In the genomic region with DNA sequence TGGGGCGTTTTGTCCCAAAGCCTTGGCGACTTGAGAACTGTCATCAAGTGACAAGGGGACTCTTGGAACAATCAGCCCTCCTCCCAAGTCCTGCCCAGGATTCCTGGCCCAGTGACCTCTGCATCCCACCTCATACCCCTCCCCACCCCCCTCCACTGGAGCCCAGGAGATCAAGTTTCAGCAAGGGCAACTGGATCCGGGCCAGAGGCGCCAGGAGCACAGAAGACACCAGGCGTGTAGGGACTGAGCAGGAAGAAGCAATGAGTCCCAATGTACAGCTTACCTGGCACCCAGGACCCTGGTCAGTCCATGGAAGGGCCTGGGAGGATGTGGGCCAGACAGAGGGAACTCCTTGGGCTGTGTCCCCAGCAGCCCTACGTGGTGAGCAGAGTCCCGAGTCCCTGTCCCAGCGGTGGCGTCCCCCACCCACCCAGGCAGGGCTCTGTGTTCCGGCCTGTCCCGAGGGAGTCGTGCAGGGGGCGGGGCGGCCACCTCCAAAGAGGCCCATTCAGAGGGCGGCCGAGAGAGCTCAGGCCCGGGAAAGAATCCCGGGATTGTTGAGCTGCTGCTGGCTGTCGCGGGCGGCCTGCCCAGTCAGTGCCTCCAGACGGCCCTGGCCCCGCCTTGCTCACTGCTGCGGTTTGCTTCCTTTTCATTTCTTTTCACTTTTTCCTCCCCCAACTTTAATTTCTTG, we compare ENCODE assay signal across 8 cellular contexts.
A peak's percentile ranks its signal among the peaks of the same experiment; 100 is the strongest.
DNase-seq lines count a peak whose midpoint lies in the region; FAIRE-seq and TF ChIP-seq lines count a peak whose summit lies in the region.

No MANE protein-coding gene starts in this region.

- H3K27ac ChIP-seq in esophagus muscularis mucosa (replicated peaks in 1 of 4): peak overlapping the region; percentile 66 to 75 (median 72)

- H3K9me3 Mint-ChIP-seq in mesothelial cell of epicardium: no peaks in the 10 kb centered on the region
- no peaks in the 10 kb centered on the region for H3K9me3 Mint-ChIP-seq in activated T-cell treated with anti-CD3 and anti-CD28 coated beads, Interleukin-2, amount 50 U/mL, for 24 hours

- H3K4me3 ChIP-seq in esophagus muscularis mucosa: peak overlapping the region; percentile 35 to 45 (median 38)

- H3K36me3 Mint-ChIP-seq in mesothelial cell of epicardium: peaks cover 16% of the 10 kb centered on the region
- H3K36me3 Mint-ChIP-seq in activated T-cell treated with anti-CD3 and anti-CD28 coated beads, Interleukin-2, amount 50 U/mL, for 24 hours (ENCODE audit: low read depth): no peaks in the 10 kb centered on the region

- peak; percentile 92 for DNase-seq in AG08396 (ENCODE audit: low spot score)
- DNase-seq in NCI-H226: peak; percentile 58
- DNase-seq in esophagus muscularis mucosa (ENCODE audit: extremely low spot score): no peak
- peak; percentile 56 to 80 for DNase-seq in mesothelial cell of epicardium (ENCODE audit: low spot score in 2 of 2, unreplicated experiment in 2 of 2)
- DNase-seq in urothelium cell line (ENCODE audit: low spot score): peak; percentile 94
- DNase-seq in activated T-cell treated with anti-CD3 and anti-CD28 coated beads, Interleukin-2, amount 50 U/mL, for 24 hours: no peak
- DNase-seq in NCI-H345 (lab: John Stamatoyannopoulos, UW): no peak
- no peak for DNase-seq in activated CD4-positive, alpha-beta T cell treated with anti-CD3 and anti-CD28 coated beads, Interleukin-2, amount 50 U/mL, for 48 hours

- peaks cover 0 to 4% (median 0%) of the 10 kb centered on the region in 4 donors for H3K36me3 ChIP-seq in esophagus muscularis mucosa

- H3K4me3 Mint-ChIP-seq in mesothelial cell of epicardium: peak overlapping the region; percentile 60
- H3K4me3 Mint-ChIP-seq in activated T-cell treated with anti-CD3 and anti-CD28 coated beads, Interleukin-2, amount 50 U/mL, for 24 hours: no peak overlapping the region

- TF ChIP-seq CTCF in esophagus muscularis mucosa (IDR thresholded peaks at IDR 0.05) (no peak), mesothelial cell of epicardium (IDR thresholded peaks at IDR 0.05; ENCODE audit: unreplicated experiment) (no peak)

- peaks cover 43% of the 10 kb centered on the region for H3K4me1 Mint-ChIP-seq in mesothelial cell of epicardium
- no peaks in the 10 kb centered on the region for H3K4me1 Mint-ChIP-seq in activated T-cell treated with anti-CD3 and anti-CD28 coated beads, Interleukin-2, amount 50 U/mL, for 24 hours (ENCODE audit: low read depth)

- no peaks in the 10 kb centered on the region for H3K27me3 ChIP-seq in esophagus muscularis mucosa

- FAIRE-seq in urothelium cell line (lab: Jason Lieb, UNC): peak; percentile 89

- WGBS in esophagus muscularis mucosa: 18% methylated on average over 23 of the region's 24 CpGs

- intact Hi-C loops in esophagus muscularis mucosa (cut with DNase I): no loop called here

- TF ChIP-seq POLR2A in esophagus muscularis mucosa (IDR thresholded peaks at IDR 0.05; ENCODE audit: low read depth): no peak

- no peaks in the 10 kb centered on the region for H3K9me3 ChIP-seq in esophagus muscularis mucosa

- H3K27me3 Mint-ChIP-seq in mesothelial cell of epicardium (ENCODE audit: low read depth): no peaks in the 10 kb centered on the region
- no peaks in the 10 kb centered on the region for H3K27me3 Mint-ChIP-seq in activated T-cell treated with anti-CD3 and anti-CD28 coated beads, Interleukin-2, amount 50 U/mL, for 24 hours

- H3K27ac Mint-ChIP-seq in mesothelial cell of epicardium: peak overlapping the region; percentile 98
- no peak overlapping the region for H3K27ac Mint-ChIP-seq in activated T-cell treated with anti-CD3 and anti-CD28 coated beads, Interleukin-2, amount 50 U/mL, for 24 hours

- H3K4me1 ChIP-seq in esophagus muscularis mucosa: peaks cover 38 to 53% (median 49%) of the 10 kb centered on the region in 4 donors

- TF ChIP-seq EP300 in esophagus muscularis mucosa (IDR thresholded peaks at IDR 0.05): no peak

Comparison
In these comparisons a context has a peak if more than half of its experiments do, and no peak if none do; other contexts are left out.
1. DNase-seq: peak in AG08396 (single experiment), NCI-H226 (single experiment), mesothelial cell of epicardium (2 of 2) and urothelium cell line (single experiment); none in esophagus muscularis mucosa (single experiment), activated T-cell treated with anti-CD3 and anti-CD28 coated beads, Interleukin-2, amount 50 U/mL, for 24 hours (single experiment), NCI-H345 (single experiment) and activated CD4-positive, alpha-beta T cell treated with anti-CD3 and anti-CD28 coated beads, Interleukin-2, amount 50 U/mL, for 48 hours (0 of 2).